ENCODE assay signal across 19 cellular contexts in genomic region chr15:43520138-43520537, GRCh38.
"Had no signal": no experiment of that assay in that cellular context is flagged by ENCODE, and none has a peak within 500 bp of the region (broad histone marks: within the 10 kb centered on the region; RNA-seq: fewer than 3 reads in every experiment).

No MANE protein-coding gene starts in this region.

- H3K9me3 ChIP-seq: colonic mucosa, esophagus muscularis mucosa had no signal

- H3K4me3 Mint-ChIP-seq: activated CD4-positive, alpha-beta memory T cell treated with anti-CD3 and anti-CD28 coated beads for 36 hours; activated CD8-positive, alpha-beta memory T cell treated with anti-CD3 and anti-CD28 coated beads, Interleukin-2, amount 10 ng/mL, durations not matched to agents 7 days and 5 days; activated naive CD4-positive, alpha-beta T cell treated with anti-CD3 and anti-CD28 coated beads for 36 hours; activated naive CD8-positive, alpha-beta T cell treated with anti-CD3 and anti-CD28 coated beads, Interleukin-2, amount 50 U/mL, for 24 hours; immature natural killer cell; stimulated activated memory B cell treated with anti-CD40 and anti-IgM and Interleukin-4, amounts not matched to agents 10 μg/mL and 1 μg/mL and 100 μg/mL, for 72 hours had no signal

- ATAC-seq: activated CD8-positive, alpha-beta memory T cell treated with anti-CD3 and anti-CD28 coated beads, Interleukin-2, amount 10 ng/mL, durations not matched to agents 7 days and 5 days; activated naive CD8-positive, alpha-beta T cell treated with anti-CD3 and anti-CD28 coated beads, Interleukin-2, amount 50 U/mL, for 24 hours; foreskin keratinocyte; SK-N-SH treated with all-trans-retinoic acid at 6 μM for 48 hours; stimulated activated memory B cell treated with anti-CD40 and anti-IgM and Interleukin-4, amounts not matched to agents 10 μg/mL and 1 μg/mL and 100 μg/mL, for 72 hours had no signal

- H3K9me3 Mint-ChIP-seq: activated CD4-positive, alpha-beta memory T cell treated with anti-CD3 and anti-CD28 coated beads for 36 hours; activated naive CD4-positive, alpha-beta T cell treated with anti-CD3 and anti-CD28 coated beads for 36 hours; activated naive CD8-positive, alpha-beta T cell treated with anti-CD3 and anti-CD28 coated beads, Interleukin-2, amount 50 U/mL, for 24 hours; activated T-helper 2 cell treated with anti-CD3 and anti-CD28 coated beads, Interferon-gamma antibody, Interleukin-2, Interleukin-4, amounts not matched to agents 10 μg/mL and 5 μg/mL and 100 μg/mL, durations not matched to agents 14 hours and 24 hours and 36 hours; immature natural killer cell; stimulated activated memory B cell treated with anti-CD40 and anti-IgM and Interleukin-4, amounts not matched to agents 10 μg/mL and 1 μg/mL and 100 μg/mL, for 72 hours had no signal

- H3K4me3 ChIP-seq: cardiac muscle cell, colonic mucosa, esophagus muscularis mucosa, lung had no signal

- H3K27ac ChIP-seq: cardiac muscle cell, colonic mucosa, foreskin keratinocyte had no signal

- H3K27me3 ChIP-seq: cardiac muscle cell, colonic mucosa, esophagus muscularis mucosa had no signal

- DNase-seq: activated CD4-positive, alpha-beta memory T cell treated with anti-CD3 and anti-CD28 coated beads for 36 hours; activated CD8-positive, alpha-beta memory T cell treated with anti-CD3 and anti-CD28 coated beads, Interleukin-2, amount 10 ng/mL, durations not matched to agents 7 days and 5 days; activated naive CD4-positive, alpha-beta T cell treated with anti-CD3 and anti-CD28 coated beads for 36 hours; activated naive CD8-positive, alpha-beta T cell treated with anti-CD3 and anti-CD28 coated beads, Interleukin-2, amount 50 U/mL, for 24 hours; activated T-cell treated with anti-CD3 and anti-CD28 coated beads, Interleukin-2, amount 50 U/mL, for 1 hour; colonic mucosa; foreskin keratinocyte; immature natural killer cell; midbrain; stimulated activated CD4-positive, alpha-beta T cell treated with anti-CD3 and anti-CD28 coated beads, Interleukin-2, amount 100 ng/mL, for 48 hours; T-helper 1 cell; T1000; trophoblast cell had no signal

- H3K27ac Mint-ChIP-seq: activated CD4-positive, alpha-beta memory T cell treated with anti-CD3 and anti-CD28 coated beads for 36 hours; activated CD8-positive, alpha-beta memory T cell treated with anti-CD3 and anti-CD28 coated beads, Interleukin-2, amount 10 ng/mL, durations not matched to agents 7 days and 5 days; activated naive CD4-positive, alpha-beta T cell treated with anti-CD3 and anti-CD28 coated beads for 36 hours; activated naive CD8-positive, alpha-beta T cell treated with anti-CD3 and anti-CD28 coated beads, Interleukin-2, amount 50 U/mL, for 24 hours; activated T-helper 2 cell treated with anti-CD3 and anti-CD28 coated beads, Interferon-gamma antibody, Interleukin-2, Interleukin-4, amounts not matched to agents 10 μg/mL and 5 μg/mL and 100 μg/mL, durations not matched to agents 14 hours and 24 hours and 36 hours; stimulated activated memory B cell treated with anti-CD40 and anti-IgM and Interleukin-4, amounts not matched to agents 10 μg/mL and 1 μg/mL and 100 μg/mL, for 72 hours had no signal

- H3K4me1 ChIP-seq: foreskin keratinocyte had no signal

- H3K36me3 ChIP-seq: colonic mucosa had no signal

- H3K36me3 Mint-ChIP-seq: activated CD4-positive, alpha-beta memory T cell treated with anti-CD3 and anti-CD28 coated beads for 36 hours; activated CD8-positive, alpha-beta memory T cell treated with anti-CD3 and anti-CD28 coated beads, Interleukin-2, amount 10 ng/mL, durations not matched to agents 7 days and 5 days; immature natural killer cell; stimulated activated memory B cell treated with anti-CD40 and anti-IgM and Interleukin-4, amounts not matched to agents 10 μg/mL and 1 μg/mL and 100 μg/mL, for 72 hours had no signal
